Comparison of ENCODE assay signal across 20 cellular contexts in genomic region chr2:149346272-149346671, GRCh38. TPM values are rescaled to one million over a fixed set of nuclear protein-coding genes. Genes with fewer than 3 reads are reported as not detected.
"Had no signal": no experiment of that assay in that cellular context is flagged by ENCODE, and none has a peak within 500 bp of the region (broad histone marks: within the 10 kb centered on the region; RNA-seq: fewer than 3 reads in every experiment).

No MANE protein-coding gene starts in this region.

- H3K4me1 ChIP-seq: left ventricle myocardium inferior, lower lobe of right lung, neural progenitor cell, right atrium auricular region, uterus had no signal

- H3K9me3 ChIP-seq: left ventricle myocardium inferior, lower lobe of right lung, ovary, right atrium auricular region, sigmoid colon, stomach, thoracic aorta, uterus had no signal

- DNase-seq: effector CD8-positive, alpha-beta T cell; foreskin fibroblast; immature natural killer cell; left ventricle myocardium inferior; lower lobe of right lung; nucleus accumbens; ovary; sigmoid colon; small intestine; stimulated activated CD4-positive, alpha-beta T cell treated with anti-CD3 and anti-CD28 coated beads, Interleukin-12 subunit alpha, Interleukin-12 subunit beta, amount 100 ng/mL, for 4 hours; stimulated activated naive CD4-positive, alpha-beta T cell; stomach; substantia nigra; uterus had no signal

- H3K36me3 ChIP-seq: left ventricle myocardium inferior, lower lobe of right lung, neural progenitor cell, ovary, right atrium auricular region, sigmoid colon, stomach, thoracic aorta, uterus had no signal

- H3K27me3 ChIP-seq: neural progenitor cell, ovary, right atrium auricular region, sigmoid colon, stomach, uterus had no signal

- ATAC-seq: esophagus mucosa; lower lobe of right lung; natural killer cell treated with Interleukin-12 subunit alpha and Interleukin-12 subunit beta and Interleukin-15 and Interleukin-18, amount 100 ng/mL, for 72 hours had no signal

- H3K4me3 ChIP-seq: coronary artery, left ventricle myocardium inferior, lower lobe of right lung, neural progenitor cell, ovary, right atrium auricular region, sigmoid colon, stomach, thoracic aorta, uterus had no signal

- H3K27ac ChIP-seq: coronary artery, left ventricle myocardium inferior, lower lobe of right lung, neural progenitor cell, ovary, right atrium auricular region, sigmoid colon, stomach, thoracic aorta, uterus had no signal

RNA-seq across cellular contexts. Expression of gene LYPD6, which starts 15.9 kb away (rescaled TPM):
- total RNA-seq: natural killer cell treated with Interleukin-12 subunit alpha and Interleukin-12 subunit beta and Interleukin-15 and Interleukin-18, amount 100 ng/mL, for 72 hours had no signal
